In the genomic region with DNA sequence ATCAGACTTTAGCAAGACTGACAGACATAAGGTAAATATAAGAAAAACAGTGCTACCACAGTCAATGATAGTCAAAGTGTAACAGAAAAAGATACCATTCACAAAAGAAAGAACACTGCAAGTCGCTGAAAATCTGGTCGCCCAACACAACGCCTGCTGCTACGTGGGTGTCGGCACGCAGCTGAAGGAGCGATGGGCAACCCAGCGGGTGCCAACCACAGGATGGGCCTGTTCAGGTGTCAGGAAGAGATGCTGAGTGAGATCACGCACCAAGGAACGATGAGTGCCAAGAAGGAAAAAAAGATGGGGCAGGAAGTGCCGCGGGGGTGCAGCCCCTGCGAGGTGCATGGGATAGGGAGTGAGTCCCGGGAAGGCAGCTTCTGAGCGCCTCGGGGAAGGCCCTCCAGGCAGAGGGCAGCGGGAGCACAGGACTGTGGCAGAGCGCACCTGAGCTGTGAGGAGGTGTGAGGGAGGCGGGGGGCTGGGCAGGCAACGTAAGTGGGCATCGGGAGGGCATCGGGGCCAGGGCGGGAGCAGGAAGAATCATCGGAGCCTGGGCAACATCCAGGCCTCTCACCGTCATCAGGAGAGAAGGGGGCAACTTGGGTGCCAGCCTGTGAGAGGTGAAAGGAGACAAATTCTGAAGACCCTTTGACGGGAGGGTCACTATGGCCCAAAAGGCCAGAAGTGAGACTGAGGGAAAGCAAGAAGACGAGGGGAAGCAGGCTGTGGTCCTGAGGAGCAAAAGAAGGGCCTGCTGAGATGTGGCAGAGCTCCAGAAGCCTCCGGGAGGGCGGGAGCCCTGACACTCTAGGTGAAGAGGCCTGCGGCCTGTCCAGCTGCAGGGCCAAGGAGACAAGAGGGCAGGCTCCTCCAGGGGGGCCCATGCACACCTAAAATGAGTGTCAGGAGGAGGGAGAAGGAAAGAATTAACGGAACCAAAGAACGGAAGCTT, we compare ENCODE assay signal across 15 cellular contexts. TPM values are rescaled to one million over a fixed set of nuclear protein-coding genes. Genes with fewer than 3 reads are reported as not detected.
DNase-seq lines count a peak whose midpoint lies in the region; ATAC-seq and TF ChIP-seq lines count a peak whose summit lies in the region.
"Had no signal": no experiment of that assay in that cellular context is flagged by ENCODE, and none has a peak within 500 bp of the region (broad histone marks: within the 10 kb centered on the region; RNA-seq: fewer than 3 reads in every experiment).

No MANE protein-coding gene starts in this region.

- no peak overlapping the region for H3K4me3 ChIP-seq in CD4-positive, CD25-positive, alpha-beta regulatory T cell (ENCODE audit: low read depth, low read length)
- no peak overlapping the region for H3K4me3 ChIP-seq in CD8-positive, alpha-beta T cell (ENCODE audit: low read depth, low read length)
- H3K4me3 ChIP-seq in neuronal stem cell (ENCODE audit: low read length in 2 of 2): no peak overlapping the region
- H3K4me3 ChIP-seq: PC-9 had no signal

- no peak overlapping the region for H3K4ac ChIP-seq in neuronal stem cell (ENCODE audit: low read length)

- H2AK5ac ChIP-seq in neuronal stem cell (ENCODE audit: low read depth, low read length): no peak overlapping the region

- no peaks in the 10 kb centered on the region for H3K9me3 Mint-ChIP-seq in CD4-positive, CD25-positive, alpha-beta regulatory T cell
- no peaks in the 10 kb centered on the region for H3K9me3 Mint-ChIP-seq in CD8-positive, alpha-beta T cell
- H3K9me3 Mint-ChIP-seq in chondrocyte (ENCODE audit: low read depth): peaks cover 10% of the 10 kb centered on the region

- POLR2A ChIA-PET in CD8-positive, alpha-beta T cell (lab: Charles Lee): no interaction called here

- CTCF ChIA-PET in CD8-positive, alpha-beta T cell (lab: Charles Lee): interaction anchor here (0.7 to 1.1 kb wide), 2 partner anchors 9 to 20 kb away, joined by 3 read pairs; no protein-coding TSS in a partner anchor

- H3K27ac Mint-ChIP-seq in CD4-positive, CD25-positive, alpha-beta regulatory T cell: peak overlapping the region in 2 of 3 donors; percentile 55 to 62
- H3K27ac Mint-ChIP-seq in CD8-positive, alpha-beta T cell: peak overlapping the region; percentile 53
- H3K27ac Mint-ChIP-seq in chondrocyte (ENCODE audit: unreplicated experiment): no peak overlapping the region

- no peak overlapping the region for H3K18ac ChIP-seq in neuronal stem cell (ENCODE audit: low read length)

- no peak for ATAC-seq in CD4-positive, CD25-positive, alpha-beta regulatory T cell (ENCODE audit: low read depth in 2 of 2)
- no peak for ATAC-seq in CD8-positive, alpha-beta T cell
- peak; percentile 13 for ATAC-seq in esophagus mucosa
- ATAC-seq in GM19397 (IDR thresholded peaks at IDR 0.05; ENCODE audit: unreplicated experiment): no peak

- no CpG with 5 or more reads among the region's 32 CpGs for WGBS in neuronal stem cell (ENCODE audit: extremely low coverage in 2 of 2, insufficient read length in 2 of 2, insufficient replicate concordance in 1 of 2), 2 donors

- H3K14ac ChIP-seq in neuronal stem cell (ENCODE audit: low read length): no peak overlapping the region

- H2BK120ac ChIP-seq in neuronal stem cell (ENCODE audit: low read depth, low read length): no peak overlapping the region

- H3K27me3 ChIP-seq in CD4-positive, CD25-positive, alpha-beta regulatory T cell (ENCODE audit: control insufficient read depth, insufficient read depth, low read length): no peaks in the 10 kb centered on the region
- no peaks in the 10 kb centered on the region for H3K27me3 ChIP-seq in CD8-positive, alpha-beta T cell (ENCODE audit: insufficient read depth, low read length)
- H3K27me3 ChIP-seq in neuronal stem cell (ENCODE audit: control insufficient read depth in 3 of 3, insufficient read depth in 3 of 3, low read depth in 1 of 3, low read length in 3 of 3): no peaks in the 10 kb centered on the region
- H3K27me3 ChIP-seq: BE2C had no signal

- no peaks in the 10 kb centered on the region for H3K9me3 ChIP-seq in CD4-positive, CD25-positive, alpha-beta regulatory T cell (ENCODE audit: control insufficient read depth in 2 of 2, low read length in 2 of 2)
- H3K9me3 ChIP-seq in CD8-positive, alpha-beta T cell (ENCODE audit: low read length): no peaks in the 10 kb centered on the region
- H3K9me3 ChIP-seq in neuronal stem cell (replicated peaks in 1 of 2; ENCODE audit: control insufficient read depth in 2 of 2, insufficient read depth in 1 of 2, low read depth in 1 of 2, low read length in 2 of 2): no peaks in the 10 kb centered on the region
- H3K9me3 ChIP-seq: BE2C had no signal

- no peak overlapping the region for H4K8ac ChIP-seq in neuronal stem cell (ENCODE audit: low read depth, low read length)

- H2BK15ac ChIP-seq in neuronal stem cell (ENCODE audit: low read length): no peak overlapping the region

- H2BK12ac ChIP-seq in neuronal stem cell (ENCODE audit: low read length): peak overlapping the region; percentile 41

- no peak for TF ChIP-seq CTCF in CD8-positive, alpha-beta T cell (IDR thresholded peaks at IDR 0.05)
- no peak for TF ChIP-seq CTCF in chondrocyte (IDR thresholded peaks at IDR 0.05)

- H3K4me1 ChIP-seq in CD4-positive, CD25-positive, alpha-beta regulatory T cell (ENCODE audit: control insufficient read depth, insufficient read depth, low read length, poor library complexity, severe bottlenecking): peaks cover 10% of the 10 kb centered on the region
- peaks cover 12% of the 10 kb centered on the region for H3K4me1 ChIP-seq in CD8-positive, alpha-beta T cell (ENCODE audit: insufficient read depth, low read length)
- no peaks in the 10 kb centered on the region for H3K4me1 ChIP-seq in neuronal stem cell (ENCODE audit: control insufficient read depth in 2 of 2, insufficient read depth in 1 of 2, low read depth in 1 of 2, low read length in 2 of 2)
- H3K4me1 ChIP-seq: BE2C had no signal

- H3K27ac ChIP-seq in CD4-positive, CD25-positive, alpha-beta regulatory T cell (ENCODE audit: insufficient read depth, low read length, poor library complexity, severe bottlenecking): no peak overlapping the region
- H3K27ac ChIP-seq in CD8-positive, alpha-beta T cell (ENCODE audit: low read depth, low read length): no peak overlapping the region
- H3K27ac ChIP-seq in neuronal stem cell (replicated peaks; ENCODE audit: low read length): no peak overlapping the region
- H3K27ac ChIP-seq: PC-9 had no signal

- H4K91ac ChIP-seq in neuronal stem cell (ENCODE audit: low read depth, low read length, poor library complexity): no peak overlapping the region

- intact Hi-C loops in CD8-positive, alpha-beta T cell (cut with DNase I, micrococcal nuclease): no loop called here

- H3K23ac ChIP-seq in neuronal stem cell (ENCODE audit: low read depth, low read length, poor library complexity): no peak overlapping the region

- H2BK5ac ChIP-seq in neuronal stem cell (ENCODE audit: low read length): no peak overlapping the region

- H3K79me1 ChIP-seq in neuronal stem cell (ENCODE audit: low read depth, low read length): peaks cover 3% of the 10 kb centered on the region

- H3K4me3 Mint-ChIP-seq in CD4-positive, CD25-positive, alpha-beta regulatory T cell: peak overlapping the region in 1 of 4 donors; percentile 22
- no peak overlapping the region for H3K4me3 Mint-ChIP-seq in CD8-positive, alpha-beta T cell
- no peak overlapping the region for H3K4me3 Mint-ChIP-seq in chondrocyte (ENCODE audit: unreplicated experiment)

- H3K4me2 ChIP-seq in neuronal stem cell (ENCODE audit: insufficient read depth, low read length, poor library complexity, severe bottlenecking): no peak overlapping the region
- H3K4me2 ChIP-seq: PC-9 had no signal

- DNase-seq in CD4-positive, CD25-positive, alpha-beta regulatory T cell: no peak
- DNase-seq in CD8-positive, alpha-beta T cell: no peak
- no peak for DNase-seq in neuronal stem cell (ENCODE audit: low spot score)
- no peak for DNase-seq in activated effector memory CD4-positive, alpha-beta T cell treated with anti-CD3 and anti-CD28 coated beads, Interleukin-2, amount 50 U/mL, for 16 hours
- DNase-seq in chondrocyte (ENCODE audit: low spot score): no peak
- DNase-seq: BE2C, GF-D8, KG1, NCI-H1048, NCI-H146, NCI-H446, NCI-H748 treated with DMSO at 0.1 percent for 48 hours, PC-9 had no signal

- H3K36me3 ChIP-seq in CD4-positive, CD25-positive, alpha-beta regulatory T cell (ENCODE audit: control insufficient read depth, insufficient read depth, low read length): peaks cover 29% of the 10 kb centered on the region
- H3K36me3 ChIP-seq in CD8-positive, alpha-beta T cell (ENCODE audit: insufficient read depth, low read length): no peaks in the 10 kb centered on the region
- peaks cover 17 to 74% of the 10 kb centered on the region in 2 donors for H3K36me3 ChIP-seq in neuronal stem cell (replicated peaks in 1 of 2; ENCODE audit: control insufficient read depth in 2 of 2, insufficient read depth in 2 of 2, low read length in 2 of 2)

- peaks cover 63% of the 10 kb centered on the region for H3K36me3 Mint-ChIP-seq in CD4-positive, CD25-positive, alpha-beta regulatory T cell
- peaks cover 54% of the 10 kb centered on the region for H3K36me3 Mint-ChIP-seq in CD8-positive, alpha-beta T cell
- H3K36me3 Mint-ChIP-seq in chondrocyte (ENCODE audit: low read depth): peaks cover 8% of the 10 kb centered on the region

- H3K4me1 Mint-ChIP-seq in CD4-positive, CD25-positive, alpha-beta regulatory T cell: peaks cover 5 to 24% (median 16%) of the 10 kb centered on the region in 4 donors
- H3K4me1 Mint-ChIP-seq in CD8-positive, alpha-beta T cell (ENCODE audit: low read depth): peaks cover 14% of the 10 kb centered on the region
- H3K4me1 Mint-ChIP-seq in chondrocyte (ENCODE audit: low read depth): no peaks in the 10 kb centered on the region

- no peak overlapping the region for H2AFZ ChIP-seq in neuronal stem cell (ENCODE audit: low read length)
- H2AFZ ChIP-seq: PC-9 had no signal

- no peak overlapping the region for H3K9ac ChIP-seq in neuronal stem cell (ENCODE audit: low read depth, low read length, poor library complexity)

- H3K27me3 Mint-ChIP-seq in CD4-positive, CD25-positive, alpha-beta regulatory T cell: no peaks in the 10 kb centered on the region
- no peaks in the 10 kb centered on the region for H3K27me3 Mint-ChIP-seq in CD8-positive, alpha-beta T cell (ENCODE audit: low read depth)
- H3K27me3 Mint-ChIP-seq in chondrocyte (ENCODE audit: low read depth): no peaks in the 10 kb centered on the region

RNA-seq across cellular contexts. Expression of a gene that starts 14.8 kb away (rescaled TPM):
- 105 TPM for total RNA-seq in CD4-positive, CD25-positive, alpha-beta regulatory T cell
- 10 to 100 TPM; 50.0 to 75.7 (median 62.2) TPM for polyA plus RNA-seq in CD4-positive, CD25-positive, alpha-beta regulatory T cell
- total RNA-seq in CD8-positive, alpha-beta T cell: 100 to 1,000 TPM in 1 of 2 experiments, 10 to 100 TPM in 1; 100.0 to 102 TPM
- total RNA-seq in esophagus mucosa (23.7 TPM), chondrocyte (21.5 to 34.1 TPM (median 22.6 TPM) in 3 replicates)
- polyA plus RNA-seq in neuronal stem cell (2013, experiment 1 of 2): 19.9 TPM
- 20.1 TPM for polyA plus RNA-seq in neuronal stem cell (2013, experiment 2 of 2)

RNA-seq across cellular contexts. Expression of a gene that starts 32.4 kb away (rescaled TPM):
- 160 TPM for total RNA-seq in CD4-positive, CD25-positive, alpha-beta regulatory T cell
- polyA plus RNA-seq in CD4-positive, CD25-positive, alpha-beta regulatory T cell: 10 to 100 TPM; 15.9 to 38.3 (median 21.7) TPM
- 100 to 1,000 TPM; 306 to 329 TPM for total RNA-seq in CD8-positive, alpha-beta T cell
- total RNA-seq in esophagus mucosa (12.2 TPM), chondrocyte (4.4 to 13.8 TPM (median 4.5 TPM) in 3 replicates)
- polyA plus RNA-seq in neuronal stem cell (2013, experiment 1 of 2): 11.4 TPM
- polyA plus RNA-seq in neuronal stem cell (2013, experiment 2 of 2): 10.5 TPM

RNA-seq across cellular contexts. Expression of a gene that starts 33.4 kb away (rescaled TPM):
- 68.0 TPM for total RNA-seq in CD4-positive, CD25-positive, alpha-beta regulatory T cell
- polyA plus RNA-seq in CD4-positive, CD25-positive, alpha-beta regulatory T cell: 100 to 1,000 TPM in 3 of 4 donors, 10 to 100 TPM in 1; 90.5 to 150 (median 108) TPM
- 10 to 100 TPM; 47.5 to 50.9 TPM for total RNA-seq in CD8-positive, alpha-beta T cell
- total RNA-seq in esophagus mucosa: 74.7 TPM
- 36.4 TPM for polyA plus RNA-seq in neuronal stem cell (2013, experiment 1 of 2)
- 38.0 TPM for polyA plus RNA-seq in neuronal stem cell (2013, experiment 2 of 2)
- total RNA-seq in chondrocyte: 43.1 to 54.2 TPM (median 44.3 TPM) in 3 replicates

Comparison
In these comparisons a context has a peak if more than half of its experiments do, and no peak if none do; other contexts are left out.
1. RNA of a gene that starts 32.4 kb away (total RNA-seq): 306 to 329 TPM in CD8-positive, alpha-beta T cell and 160 TPM in CD4-positive, CD25-positive, alpha-beta regulatory T cell (single experiment); 12.2 TPM in esophagus mucosa (single experiment) and 4.4 to 13.8 TPM in chondrocyte; every median in the first group is over 10 times any median in the second.